33 cellular contexts compared by ENCODE assay signal in the genomic region with DNA sequence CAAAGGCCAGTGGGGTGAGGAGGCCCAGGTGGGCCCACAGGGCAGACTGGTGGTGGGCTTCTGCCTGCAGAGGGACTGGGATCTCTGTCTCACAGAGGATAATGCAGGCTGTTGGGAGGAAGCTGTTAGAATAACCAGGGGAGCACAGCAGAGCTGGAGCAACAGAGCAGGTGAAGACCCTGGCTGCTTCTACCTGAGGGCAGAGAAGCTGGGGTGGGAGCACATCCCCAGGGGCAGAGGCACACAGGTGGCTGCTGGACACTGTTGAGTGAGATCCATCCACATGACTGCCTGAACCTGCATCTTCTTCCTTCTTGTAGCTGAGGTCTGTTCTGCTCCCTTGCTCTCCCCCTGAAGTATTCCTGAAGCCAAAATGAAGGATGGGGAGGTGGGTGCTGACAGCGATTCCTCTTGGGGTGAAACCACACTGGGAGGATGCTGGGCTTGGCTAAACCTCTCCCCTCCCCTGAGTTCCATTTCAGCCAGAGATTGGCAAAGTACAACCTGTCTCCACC.
"Had no signal": no experiment of that assay in that cellular context is flagged by ENCODE, and none has a peak within 500 bp of the region (broad histone marks: within the 10 kb centered on the region; RNA-seq: fewer than 3 reads in every experiment).

No MANE protein-coding gene starts in this region.

- H3K9me3 ChIP-seq: adrenal gland, body of pancreas had no signal

- DNase-seq: activated B cell treated with CpG ODN at 0.5 μM for 24 hours; activated CD4-positive, alpha-beta memory T cell treated with anti-CD3 and anti-CD28 coated beads for 36 hours; activated CD4-positive, alpha-beta T cell treated with anti-CD3 and anti-CD28 coated beads for 4 hours; activated CD4-positive, alpha-beta T cell treated with anti-CD3 and anti-CD28 coated beads, Interleukin-2, amount 10 ng/mL, durations not matched to agents 24 days and 14 days; activated CD4-positive, alpha-beta T cell treated with anti-CD3 and anti-CD28 coated beads, Interleukin-2, amount 50 U/mL, for 1 hour; activated CD4-positive, alpha-beta T cell treated with anti-CD3 and anti-CD28 coated beads, Interleukin-2, amount 50 U/mL, for 4 hours; activated CD4-positive, CD25-positive, alpha-beta regulatory T cell treated with anti-CD3 and anti-CD28 coated beads, Interleukin-2, amount 50 U/mL, for 72 hours; activated CD8-positive, alpha-beta memory T cell treated with anti-CD3 and anti-CD28 coated beads, Interleukin-2, amount 50 U/mL, for 4 hours; activated CD8-positive, alpha-beta T cell treated with anti-CD3 and anti-CD28 coated beads for 36 hours; activated effector memory CD4-positive, alpha-beta T cell treated with anti-CD3 and anti-CD28 coated beads, Interleukin-2, amount 50 U/mL, for 16 hours; activated gamma-delta T cell treated with Interleukin-2 at 50 U/mL for 16 hours; activated naive CD4-positive, alpha-beta T cell; activated naive CD4-positive, alpha-beta T cell treated with anti-CD3 and anti-CD28 coated beads for 36 hours; activated naive CD4-positive, alpha-beta T cell treated with anti-CD3 and anti-CD28 coated beads, Interleukin-2, amount 50 U/mL, for 16 hours; activated naive CD8-positive, alpha-beta T cell treated with anti-CD3 and anti-CD28 coated beads for 36 hours; activated T-cell treated with anti-CD3 and anti-CD28 coated beads for 4 hours; activated T-cell treated with anti-CD3 and anti-CD28 coated beads, Interleukin-2, amount 50 U/mL, for 1 hour; activated T-cell treated with anti-CD3 and anti-CD28 coated beads, Interleukin-2, amount 50 U/mL, for 4 hours; activated T-cell treated with anti-CD3 and anti-CD28 coated beads, Interleukin-2, amount 50 U/mL, for 72 hours; adrenal gland; amniotic stem cell; aorta; body of pancreas; brain microvascular endothelial cell; caudate nucleus; cerebellar nuclear complex; T-helper 1 cell; T-helper 2 cell; T-helper 9 cell had no signal

- H3K27me3 ChIP-seq: adrenal gland, body of pancreas, brain microvascular endothelial cell, breast epithelium had no signal

- H3K4me1 ChIP-seq: adrenal gland, body of pancreas, breast epithelium had no signal

- ATAC-seq: activated CD8-positive, alpha-beta T cell treated with anti-CD3 and anti-CD28 coated beads for 36 hours; activated naive CD4-positive, alpha-beta T cell treated with anti-CD3 and anti-CD28 coated beads, Interleukin-2, amount 50 U/mL, for 72 hours; activated T-cell treated with anti-CD3 and anti-CD28 coated beads, Interleukin-2, amount 50 U/mL, for 4 hours; activated T-cell treated with anti-CD3 and anti-CD28 coated beads, Interleukin-2, amount 50 U/mL, for 72 hours; activated T-helper 17 cell treated with anti-CD3 and anti-CD28 coated beads, Interleukin-2, amount 50 U/mL, for 72 hours; body of pancreas had no signal

- H3K27ac ChIP-seq: adrenal gland, body of pancreas, brain microvascular endothelial cell, breast epithelium, VCaP had no signal

- H3K36me3 ChIP-seq: adrenal gland, brain microvascular endothelial cell, breast epithelium had no signal

- H3K4me3 ChIP-seq: adrenal gland, body of pancreas, breast epithelium had no signal
